Comparison of ENCODE assay signal across 12 cellular contexts in genomic region chr5:163447875-163448274, GRCh38. TPM values are rescaled to one million over a fixed set of nuclear protein-coding genes. Genes with fewer than 3 reads are reported as not detected.
A peak's percentile ranks its signal among the peaks of the same experiment; 100 is the strongest.
DNase-seq lines count a peak whose midpoint lies in the region; ATAC-seq and TF ChIP-seq lines count a peak whose summit lies in the region.
"Had no signal": no experiment of that assay in that cellular context is flagged by ENCODE, and none has a peak within 500 bp of the region (broad histone marks: within the 10 kb centered on the region; RNA-seq: fewer than 3 reads in every experiment).

No MANE protein-coding gene starts in this region.

- H3K27ac ChIP-seq in GM23338 (ENCODE audit: low read depth), result no peak overlapping the region
- H3K27ac ChIP-seq: A549, GM23248 had no signal

- peaks cover 4% of the 10 kb centered on the region for H3K4me1 Mint-ChIP-seq in activated naive CD8-positive, alpha-beta T cell treated with anti-CD3 and anti-CD28 coated beads, Interleukin-2, amount 10 ng/mL, durations not matched to agents 7 days and 5 days
- peaks cover 9% of the 10 kb centered on the region for H3K4me1 Mint-ChIP-seq in activated naive CD8-positive, alpha-beta T cell treated with anti-CD3 and anti-CD28 coated beads for 36 hours
- H3K4me1 Mint-ChIP-seq in GM23338, result peaks cover 2% of the 10 kb centered on the region; the same call in 1 of the 3 replicates
- peaks cover 0 to 5% of the 10 kb centered on the region in 2 donors for H3K4me1 Mint-ChIP-seq in effector memory CD8-positive, alpha-beta T cell (ENCODE audit: low read depth in 2 of 2)
- H3K4me1 Mint-ChIP-seq: CD14-positive monocyte had no signal

- no peaks in the 10 kb centered on the region for H3K9me3 Mint-ChIP-seq in activated naive CD8-positive, alpha-beta T cell treated with anti-CD3 and anti-CD28 coated beads, Interleukin-2, amount 10 ng/mL, durations not matched to agents 7 days and 5 days
- H3K9me3 Mint-ChIP-seq in activated naive CD8-positive, alpha-beta T cell treated with anti-CD3 and anti-CD28 coated beads for 36 hours, result no peaks in the 10 kb centered on the region
- H3K9me3 Mint-ChIP-seq in GM23338, result no peaks in the 10 kb centered on the region
- no peaks in the 10 kb centered on the region for H3K9me3 Mint-ChIP-seq in effector memory CD8-positive, alpha-beta T cell
- H3K9me3 Mint-ChIP-seq: CD14-positive monocyte, H9 had no signal

- DNase-seq in activated naive CD8-positive, alpha-beta T cell treated with anti-CD3 and anti-CD28 coated beads, Interleukin-2, amount 10 ng/mL, durations not matched to agents 7 days and 5 days, result no peak
- DNase-seq in activated naive CD8-positive, alpha-beta T cell treated with anti-CD3 and anti-CD28 coated beads for 36 hours, result no peak
- DNase-seq in GM23338 (ENCODE audit: low spot score), result no peak
- DNase-seq in effector memory CD8-positive, alpha-beta T cell, result no peak
- no peak for DNase-seq in NCI-H2107 treated with DMSO at 0.1 percent for 48 hours (lab: John Stamatoyannopoulos, UW; ENCODE audit: unreplicated experiment)
- no peak for DNase-seq in DMS79 (lab: John Stamatoyannopoulos, UW)
- DNase-seq: DMS 273 treated with DMSO at 0.1 percent for 48 hours, GM23248, H9 had no signal

- no peaks in the 10 kb centered on the region for H3K27me3 ChIP-seq in GM23338 (ENCODE audit: insufficient read depth)

- H3K27me3 Mint-ChIP-seq in activated naive CD8-positive, alpha-beta T cell treated with anti-CD3 and anti-CD28 coated beads, Interleukin-2, amount 10 ng/mL, durations not matched to agents 7 days and 5 days, result no peaks in the 10 kb centered on the region
- H3K27me3 Mint-ChIP-seq in activated naive CD8-positive, alpha-beta T cell treated with anti-CD3 and anti-CD28 coated beads for 36 hours, result no peaks in the 10 kb centered on the region
- H3K27me3 Mint-ChIP-seq in GM23338 (ENCODE audit: insufficient read depth, low read depth, poor library complexity), result no peaks in the 10 kb centered on the region
- no peaks in the 10 kb centered on the region for H3K27me3 Mint-ChIP-seq in effector memory CD8-positive, alpha-beta T cell

- H3K27ac Mint-ChIP-seq in activated naive CD8-positive, alpha-beta T cell treated with anti-CD3 and anti-CD28 coated beads, Interleukin-2, amount 10 ng/mL, durations not matched to agents 7 days and 5 days, result peak overlapping the region; percentile 49
- no peak overlapping the region for H3K27ac Mint-ChIP-seq in activated naive CD8-positive, alpha-beta T cell treated with anti-CD3 and anti-CD28 coated beads for 36 hours
- peak overlapping the region; percentile 69; the same call in 1 of the 2 replicates for H3K27ac Mint-ChIP-seq in GM23338
- H3K27ac Mint-ChIP-seq in effector memory CD8-positive, alpha-beta T cell, result peak overlapping the region; percentile 75 to 76

- TF ChIP-seq CTCF in GM23338 (conservative IDR thresholded peaks at IDR 0.05; ENCODE audit: low read depth in 2 of 2), result no peak

- no peaks in the 10 kb centered on the region for H3K9me2 ChIP-seq in GM23338 (ENCODE audit: insufficient read depth)

- H3K4me3 Mint-ChIP-seq in activated naive CD8-positive, alpha-beta T cell treated with anti-CD3 and anti-CD28 coated beads, Interleukin-2, amount 10 ng/mL, durations not matched to agents 7 days and 5 days, result no peak overlapping the region
- no peak overlapping the region for H3K4me3 Mint-ChIP-seq in activated naive CD8-positive, alpha-beta T cell treated with anti-CD3 and anti-CD28 coated beads for 36 hours
- no peak overlapping the region for H3K4me3 Mint-ChIP-seq in GM23338
- H3K4me3 Mint-ChIP-seq in effector memory CD8-positive, alpha-beta T cell, result no peak overlapping the region
- H3K4me3 Mint-ChIP-seq: CD14-positive monocyte, H9 had no signal

- H4K20me1 ChIP-seq in GM23338 (replicated peaks; ENCODE audit: insufficient read depth), result no peaks in the 10 kb centered on the region

- POLR2A ChIA-PET in activated naive CD8-positive, alpha-beta T cell treated with anti-CD3 and anti-CD28 coated beads, Interleukin-2, amount 10 ng/mL, durations not matched to agents 7 days and 5 days (lab: Charles Lee), result interaction anchor here (1.5 kb wide), 1 partner anchor 13 kb away, joined by 6 read pairs; the partner anchor contains the start of genes HMMR and NUDCD2

- H2AFZ ChIP-seq in GM23338, result no peak overlapping the region
- H2AFZ ChIP-seq: GM23248 had no signal

- no peak overlapping the region for H3K4me2 ChIP-seq in GM23338
- H3K4me2 ChIP-seq: A549 had no signal

- H3K4me1 ChIP-seq in GM23338 (ENCODE audit: insufficient read depth), result no peaks in the 10 kb centered on the region
- H3K4me1 ChIP-seq: A549 had no signal

- no peak for ATAC-seq in activated naive CD8-positive, alpha-beta T cell treated with anti-CD3 and anti-CD28 coated beads, Interleukin-2, amount 10 ng/mL, durations not matched to agents 7 days and 5 days (ENCODE audit: low read depth)
- ATAC-seq in GM23338, result no peak; the same call in 2 of the 3 replicates
- no peak for ATAC-seq in effector memory CD8-positive, alpha-beta T cell (replicated peaks)
- ATAC-seq: A549, GM12878 had no signal

- H3F3A ChIP-seq in GM23338 (replicated peaks; ENCODE audit: low read depth), result peaks cover 4% of the 10 kb centered on the region; the same call in 1 of the 2 replicates

- no peak overlapping the region for H3K4me3 ChIP-seq in GM23338
- H3K4me3 ChIP-seq: A549, GM12878, GM23248 had no signal

- 0 out of 2 replicates have a peak, but pooled peaks cover 4% of the 10 kb centered on the region for H3K79me2 ChIP-seq in GM23338 (replicated peaks; ENCODE audit: insufficient read depth)

- H3K36me3 Mint-ChIP-seq in activated naive CD8-positive, alpha-beta T cell treated with anti-CD3 and anti-CD28 coated beads, Interleukin-2, amount 10 ng/mL, durations not matched to agents 7 days and 5 days, result peaks cover 52% of the 10 kb centered on the region
- peaks cover 39% of the 10 kb centered on the region for H3K36me3 Mint-ChIP-seq in activated naive CD8-positive, alpha-beta T cell treated with anti-CD3 and anti-CD28 coated beads for 36 hours
- H3K36me3 Mint-ChIP-seq in GM23338 (ENCODE audit: low read depth), result peaks cover 73% of the 10 kb centered on the region
- H3K36me3 Mint-ChIP-seq in effector memory CD8-positive, alpha-beta T cell (ENCODE audit: insufficient read depth), result peaks cover 56% of the 10 kb centered on the region

- H3K36me3 ChIP-seq in GM23338 (ENCODE audit: insufficient read depth), result peaks cover 31% of the 10 kb centered on the region

TF ChIP-seq in GM23338, 12 proteins besides CTCF, POLR2A, EP300 and RAD21:
- peak; percentile 27; the same call in 1 of the 2 replicates for TF ChIP-seq POLR2AphosphoS5 (IDR thresholded peaks at IDR 0.05; ENCODE audit: low read depth)
- no peak for TF ChIP-seq STAT1 (IDR thresholded peaks at IDR 0.05; ENCODE audit: unreplicated experiment)

RNA-seq across cellular contexts. Expression of gene CCNG1, which starts 10.5 kb away (rescaled TPM):
- total RNA-seq in activated naive CD8-positive, alpha-beta T cell treated with anti-CD3 and anti-CD28 coated beads, Interleukin-2, amount 10 ng/mL, durations not matched to agents 7 days and 5 days, result 100 to 1,000 TPM; 138 to 144 TPM
- total RNA-seq in activated naive CD8-positive, alpha-beta T cell treated with anti-CD3 and anti-CD28 coated beads for 36 hours, result 10 to 100 TPM; 77.3 to 88.9 TPM
- 487 and 496 TPM in 2 replicates for total RNA-seq in GM23338 (2014; rRNA removed; shearing (Covaris generic))
- 431 and 489 TPM in 2 replicates for polyA plus RNA-seq in GM23338 (2016; fragmentation: Nextera tagmentation; extraction: Ambion mirVana)

RNA-seq across cellular contexts. Expression of gene NUDCD2, which starts 12.0 kb away (rescaled TPM):
- total RNA-seq in activated naive CD8-positive, alpha-beta T cell treated with anti-CD3 and anti-CD28 coated beads, Interleukin-2, amount 10 ng/mL, durations not matched to agents 7 days and 5 days, result 10 to 100 TPM; 36.2 to 37.1 TPM
- total RNA-seq in activated naive CD8-positive, alpha-beta T cell treated with anti-CD3 and anti-CD28 coated beads for 36 hours, result 10 to 100 TPM; 44.7 to 49.3 TPM
- 14.6 and 23.2 TPM in 2 replicates for total RNA-seq in GM23338 (2014; rRNA removed; shearing (Covaris generic))
- polyA plus RNA-seq in GM23338 (2016; fragmentation: Nextera tagmentation; extraction: Ambion mirVana), result 112 and 123 TPM in 2 replicates

RNA-seq across cellular contexts. Expression of gene HMMR, which starts 12.6 kb away (rescaled TPM):
- 10 to 100 TPM; 50.5 to 54.5 TPM for total RNA-seq in activated naive CD8-positive, alpha-beta T cell treated with anti-CD3 and anti-CD28 coated beads, Interleukin-2, amount 10 ng/mL, durations not matched to agents 7 days and 5 days
- 10 to 100 TPM; 85.0 to 88.6 TPM for total RNA-seq in activated naive CD8-positive, alpha-beta T cell treated with anti-CD3 and anti-CD28 coated beads for 36 hours
- total RNA-seq in GM23338 (2014; rRNA removed; shearing (Covaris generic)), result 54.8 and 77.9 TPM in 2 replicates
- polyA plus RNA-seq in GM23338 (2016; fragmentation: Nextera tagmentation; extraction: Ambion mirVana), result 120 and 163 TPM in 2 replicates

RNA-seq across cellular contexts. Expression of gene MAT2B, which starts 57.5 kb away (rescaled TPM):
- 100 to 1,000 TPM in 1 of 2 experiments, 10 to 100 TPM in 1; 98.7 to 101 TPM for total RNA-seq in activated naive CD8-positive, alpha-beta T cell treated with anti-CD3 and anti-CD28 coated beads, Interleukin-2, amount 10 ng/mL, durations not matched to agents 7 days and 5 days
- 10 to 100 TPM; 65.6 to 67.7 TPM for total RNA-seq in activated naive CD8-positive, alpha-beta T cell treated with anti-CD3 and anti-CD28 coated beads for 36 hours
- 110 and 120 TPM in 2 replicates for total RNA-seq in GM23338 (2014; rRNA removed; shearing (Covaris generic))
- polyA plus RNA-seq in GM23338 (2016; fragmentation: Nextera tagmentation; extraction: Ambion mirVana), result 75.7 and 81.4 TPM in 2 replicates
